Comparison of ENCODE assay signal across 1 cellular context in genomic region chr3:123980539-123980938, GRCh38.
TF ChIP-seq lines count a peak whose summit lies in the region.

No MANE protein-coding gene starts in this region.

TF ChIP-seq in WTC11, 78 proteins besides CTCF, POLR2A, EP300 and RAD21:
- TF ChIP-seq NFE2L1 (CRISPR knock-in tag; IDR thresholded peaks at IDR 0.05) (no peak), ZNF219 (CRISPR knock-in tag; IDR thresholded peaks at IDR 0.05; ENCODE audit: borderline replicate concordance) (no peak), ESRRA (CRISPR knock-in tag; IDR thresholded peaks at IDR 0.05; ENCODE audit: borderline replicate concordance) (no peak), ZNF671 (CRISPR knock-in tag; IDR thresholded peaks at IDR 0.05) (no peak), EMX1 (CRISPR knock-in tag; IDR thresholded peaks at IDR 0.05) (no peak), MXD4 (CRISPR knock-in tag; IDR thresholded peaks at IDR 0.05; ENCODE audit: borderline replicate concordance) (no peak), NR3C1 (CRISPR knock-in tag; conservative IDR thresholded peaks at IDR 0.05; ENCODE audit: low read depth) (no peak), ZNF121 (CRISPR knock-in tag; IDR thresholded peaks at IDR 0.05) (no peak), KAT7 (CRISPR knock-in tag; IDR thresholded peaks at IDR 0.05; ENCODE audit: borderline replicate concordance) (no peak), ZNF263 (CRISPR knock-in tag; IDR thresholded peaks at IDR 0.05; ENCODE audit: low read depth) (no peak), TEAD1 (CRISPR knock-in tag; IDR thresholded peaks at IDR 0.05) (no peak)
